Comparison of ENCODE assay signal across 8 cellular contexts in the genomic region with DNA sequence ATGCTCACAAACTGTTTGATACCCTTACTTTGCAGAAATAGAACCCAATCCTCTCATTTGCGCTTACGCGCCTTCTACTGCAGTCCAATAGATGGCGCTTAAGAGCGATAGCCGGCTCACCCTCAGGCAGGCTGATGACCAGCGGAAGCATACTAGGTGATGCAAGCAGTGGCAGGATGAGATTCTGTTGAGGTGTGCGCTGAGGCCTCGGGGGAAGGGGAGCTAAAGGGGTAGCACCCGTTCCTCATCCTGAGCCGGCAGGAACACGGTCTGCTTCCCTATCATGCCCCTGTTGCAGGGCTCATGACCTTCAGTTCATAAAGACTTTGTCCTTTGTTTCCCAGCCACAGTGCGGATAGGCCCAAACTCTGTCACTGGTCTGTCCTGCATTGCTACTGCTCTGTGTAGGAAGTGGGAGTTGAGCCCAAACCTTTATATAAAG.
DNase-seq lines count a peak whose midpoint lies in the region; ATAC-seq and TF ChIP-seq lines count a peak whose summit lies in the region.

No MANE protein-coding gene starts in this region.

- H2AFZ ChIP-seq in mesenchymal stem cell (ENCODE audit: low read depth, low read length), result peak overlapping the region; percentile 16

- no peak overlapping the region for H3K4me2 ChIP-seq in mesenchymal stem cell (ENCODE audit: low read length, poor library complexity, severe bottlenecking)

- H2AK5ac ChIP-seq in mesenchymal stem cell (ENCODE audit: low read length, severe bottlenecking), result no peak overlapping the region

- H2BK5ac ChIP-seq in mesenchymal stem cell (ENCODE audit: low read depth, low read length, poor library complexity, severe bottlenecking), result no peak overlapping the region

- no peak overlapping the region for H2BK120ac ChIP-seq in mesenchymal stem cell (ENCODE audit: low read depth, low read length)

- H3K4me1 ChIP-seq in mesenchymal stem cell (ENCODE audit: control insufficient read depth, insufficient read depth, low read depth, low read length) (no peaks in the 10 kb centered on the region), Peyer's patch (no peaks in the 10 kb centered on the region)

- H3K36me3 ChIP-seq in mesenchymal stem cell (ENCODE audit: control insufficient read depth in 1 of 2, insufficient read depth in 2 of 2, low read depth in 1 of 2, low read length in 2 of 2) (peaks cover 0 to 4% of the 10 kb centered on the region in 2 experiments), Peyer's patch (no peaks in the 10 kb centered on the region)

- ATAC-seq in GM18505 (IDR thresholded peaks at IDR 0.05; ENCODE audit: unreplicated experiment) (peak; percentile 60), HG02840 (IDR thresholded peaks at IDR 0.05; ENCODE audit: low FRiP score, unreplicated experiment) (peak; percentile 66), Right ventricle myocardium superior (ENCODE audit: poor library complexity) (no peak)
- ATAC-seq in activated CD4-positive, CD25-positive, alpha-beta regulatory T cell treated with anti-CD3 and anti-CD28 coated beads, Interleukin-2, amount 50 U/mL, for 24 hours, result no peak

- no peak overlapping the region for H3K4me3 ChIP-seq in mesenchymal stem cell (ENCODE audit: insufficient read depth in 1 of 2, low read depth in 1 of 2, low read length in 2 of 2)
- H3K4me3 ChIP-seq in Peyer's patch, result no peak overlapping the region

- no peaks in the 10 kb centered on the region for H3K27me3 ChIP-seq in mesenchymal stem cell (ENCODE audit: control insufficient read depth in 1 of 2, insufficient read depth in 1 of 2, low read length in 2 of 2)
- H3K27me3 ChIP-seq in Peyer's patch, result no peaks in the 10 kb centered on the region

- TF ChIP-seq CTCF in VCaP (conservative IDR thresholded peaks at IDR 0.05), result peak; percentile 68
- TF ChIP-seq CTCF in Peyer's patch (IDR thresholded peaks at IDR 0.05), result no peak

- TF ChIP-seq POLR2A in GM18505 (IDR thresholded peaks at IDR 0.05; ENCODE audit: borderline replicate concordance, extremely low read depth, insufficient read depth, insufficient read length), result no peak
- TF ChIP-seq POLR2A in Peyer's patch (IDR thresholded peaks at IDR 0.05), result no peak

- no peak overlapping the region for H3K9ac ChIP-seq in mesenchymal stem cell (ENCODE audit: low read length)

- DNase-seq in mesenchymal stem cell (peak; percentile 37), dermis blood vessel endothelial cell (no peak), Peyer's patch (no peak), Right ventricle myocardium superior (no peak)

- no peak overlapping the region for H3K23ac ChIP-seq in mesenchymal stem cell (ENCODE audit: low read length in 2 of 2)

- no peak overlapping the region for H3K27ac ChIP-seq in VCaP
- H3K27ac ChIP-seq in mesenchymal stem cell (ENCODE audit: low read length, poor library complexity, severe bottlenecking), result no peak overlapping the region
- H3K27ac ChIP-seq in Peyer's patch, result no peak overlapping the region

- no peak overlapping the region for H3K18ac ChIP-seq in mesenchymal stem cell (ENCODE audit: low read depth in 1 of 2, low read length in 2 of 2)

- 23% methylated on average over 13 of the region's 13 CpGs for WGBS in mesenchymal stem cell

- no peak overlapping the region for H2BK15ac ChIP-seq in mesenchymal stem cell (ENCODE audit: low read depth, poor library complexity, severe bottlenecking)

- H3K79me1 ChIP-seq in mesenchymal stem cell (replicated peaks; ENCODE audit: low read length, poor library complexity, severe bottlenecking), result no peaks in the 10 kb centered on the region

- H4K91ac ChIP-seq in mesenchymal stem cell (ENCODE audit: low read length), result peak overlapping the region; percentile 57

- no peak overlapping the region for H3K14ac ChIP-seq in mesenchymal stem cell (ENCODE audit: low read length in 2 of 2)

- intact Hi-C loops in Right ventricle myocardium superior (cut with DNase I), result no loop called here

- no peak overlapping the region for H4K8ac ChIP-seq in mesenchymal stem cell (ENCODE audit: low read length)

- H2BK12ac ChIP-seq in mesenchymal stem cell (ENCODE audit: low read length in 2 of 2), result no peak overlapping the region

- no peaks in the 10 kb centered on the region for H3K9me3 ChIP-seq in mesenchymal stem cell (ENCODE audit: control insufficient read depth, low read length)
- no peaks in the 10 kb centered on the region for H3K9me3 ChIP-seq in Peyer's patch

- no peak overlapping the region for H3K4ac ChIP-seq in mesenchymal stem cell (ENCODE audit: low read depth in 1 of 2, low read length in 2 of 2)

Comparison
In these comparisons a context has a peak if more than half of its experiments do, and no peak if none do; other contexts are left out.
1. ATAC-seq: peak in GM18505 (single experiment) and HG02840 (single experiment); none in activated CD4-positive, CD25-positive, alpha-beta regulatory T cell treated with anti-CD3 and anti-CD28 coated beads, Interleukin-2, amount 50 U/mL, for 24 hours (0 of 2) and Right ventricle myocardium superior (single experiment).